12 cellular contexts compared by ENCODE assay signal in the genomic region with DNA sequence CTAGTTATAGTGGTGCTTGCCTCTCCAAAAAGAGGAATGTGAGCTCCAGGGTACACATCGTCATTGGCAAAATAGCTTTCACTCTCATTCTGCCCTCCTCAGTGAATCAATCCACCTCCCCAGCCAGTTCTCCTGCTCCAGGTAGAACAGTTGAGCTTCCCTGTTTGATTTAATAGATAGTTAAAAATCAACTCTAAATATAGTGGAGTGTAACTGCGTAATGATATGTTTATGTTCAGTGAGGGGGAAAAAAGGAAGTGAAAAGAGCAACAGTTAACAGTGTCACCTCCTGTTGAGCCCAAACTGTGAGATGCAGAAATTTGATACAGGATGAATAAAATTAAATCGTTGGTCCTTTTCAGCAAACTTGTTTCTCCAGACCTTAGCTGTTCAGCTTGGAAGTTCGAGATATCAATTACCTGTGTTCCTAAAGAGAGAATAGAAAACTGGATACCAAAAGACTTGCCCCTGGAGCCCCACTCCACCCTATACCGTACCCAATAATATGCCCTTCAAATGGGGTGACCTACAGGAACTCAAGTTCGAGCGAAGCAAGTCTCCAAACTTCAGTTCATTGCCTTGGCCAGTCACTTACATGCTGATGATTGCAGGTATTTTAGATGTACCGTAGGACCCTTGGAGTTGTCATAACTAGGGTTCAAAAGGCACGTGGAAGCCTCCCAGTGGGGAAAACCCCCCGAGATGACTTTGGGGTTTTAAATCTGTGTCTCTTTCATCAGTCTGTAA.
A peak's percentile ranks its signal among the peaks of the same experiment; 100 is the strongest.
DNase-seq lines count a peak whose midpoint lies in the region; ATAC-seq, FAIRE-seq and TF ChIP-seq lines count a peak whose summit lies in the region.
"Had no signal": no experiment of that assay in that cellular context is flagged by ENCODE, and none has a peak within 500 bp of the region (broad histone marks: within the 10 kb centered on the region; RNA-seq: fewer than 3 reads in every experiment).

No MANE protein-coding gene starts in this region.

- peak; percentile 74 for FAIRE-seq in GM18507 (lab: Jason Lieb, UNC)
- FAIRE-seq: K562 had no signal

- no peak for TF ChIP-seq POLR2A in esophagus muscularis mucosa (IDR thresholded peaks at IDR 0.05; ENCODE audit: low read depth)

- TF ChIP-seq EP300 in esophagus muscularis mucosa (IDR thresholded peaks at IDR 0.05): no peak

- H3K4me3 ChIP-seq in esophagus muscularis mucosa: no peak overlapping the region
- no peak overlapping the region for H3K4me3 ChIP-seq in mucosa of descending colon
- no peak overlapping the region for H3K4me3 ChIP-seq in ascending aorta
- H3K4me3 ChIP-seq: K562 had no signal

- DNase-seq in GM18507 (ENCODE audit: extremely low spot score, insufficient read length, low read depth) (no peak), NCI-H1417 treated with DMSO at 0.1 percent for 48 hours (lab: John Stamatoyannopoulos, UW) (peak; percentile 80), esophagus muscularis mucosa (ENCODE audit: extremely low spot score) (peak; percentile 66), mucosa of descending colon (no peak), cerebellar nuclear complex (lab: John Stamatoyannopoulos, UW) (no peak), ascending aorta (ENCODE audit: low spot score in 2 of 2) (no peak)
- no peak for DNase-seq in stimulated activated CD4-positive, alpha-beta T cell treated with anti-CD3 and anti-CD28 coated beads, Interleukin-15, amount 100 ng/mL, for 24 hours
- DNase-seq: Caco-2; stimulated activated CD4-positive, alpha-beta T cell treated with anti-CD3 and anti-CD28 coated beads, Interleukin-2, amount 100 ng/mL, for 48 hours; T-cell had no signal

- intact Hi-C loops in esophagus muscularis mucosa (cut with DNase I): no loop called here
- intact Hi-C loops in mucosa of descending colon (cut with DNase I, micrococcal nuclease): no loop called here
- intact Hi-C loops in ascending aorta (cut with DNase I): no loop called here

- WGBS in esophagus muscularis mucosa: 83% methylated on average over 10 of the region's 10 CpGs

- no peaks in the 10 kb centered on the region for H3K27me3 ChIP-seq in esophagus muscularis mucosa
- H3K27me3 ChIP-seq in ascending aorta: no peaks in the 10 kb centered on the region

- H3K36me3 ChIP-seq in esophagus muscularis mucosa: no peaks in the 10 kb centered on the region
- H3K36me3 ChIP-seq in mucosa of descending colon (ENCODE audit: low read depth): no peaks in the 10 kb centered on the region
- H3K36me3 ChIP-seq in ascending aorta: no peaks in the 10 kb centered on the region

- peak; percentile 73 for ATAC-seq in GM21786 (IDR thresholded peaks at IDR 0.05; ENCODE audit: unreplicated experiment)
- no peak for ATAC-seq in mucosa of descending colon
- ATAC-seq: K562, T-cell had no signal

- no peaks in the 10 kb centered on the region for H3K9me3 ChIP-seq in esophagus muscularis mucosa
- no peaks in the 10 kb centered on the region for H3K9me3 ChIP-seq in mucosa of descending colon
- H3K9me3 ChIP-seq in ascending aorta: no peaks in the 10 kb centered on the region
- H3K9me3 ChIP-seq: Caco-2 had no signal

- no peaks in the 10 kb centered on the region for H3K4me1 ChIP-seq in esophagus muscularis mucosa
- no peaks in the 10 kb centered on the region for H3K4me1 ChIP-seq in mucosa of descending colon (ENCODE audit: low read depth)
- no peaks in the 10 kb centered on the region for H3K4me1 ChIP-seq in ascending aorta
- H3K4me1 ChIP-seq: Caco-2 had no signal

- TF ChIP-seq CTCF in esophagus muscularis mucosa (IDR thresholded peaks at IDR 0.05): no peak
- no peak for TF ChIP-seq CTCF in mucosa of descending colon (IDR thresholded peaks at IDR 0.05)
- TF ChIP-seq CTCF in ascending aorta (IDR thresholded peaks at IDR 0.05): no peak

- H3K27ac ChIP-seq in esophagus muscularis mucosa (replicated peaks in 1 of 4): no peak overlapping the region
- H3K27ac ChIP-seq in ascending aorta: no peak overlapping the region

Comparison
In these comparisons a context has a peak if more than half of its experiments do, and no peak if none do; other contexts are left out.
1. DNase-seq: peak in NCI-H1417 treated with DMSO at 0.1 percent for 48 hours (single experiment) and esophagus muscularis mucosa (single experiment); none in GM18507 (single experiment), mucosa of descending colon (0 of 3), stimulated activated CD4-positive, alpha-beta T cell treated with anti-CD3 and anti-CD28 coated beads, Interleukin-15, amount 100 ng/mL, for 24 hours (single experiment), cerebellar nuclear complex (0 of 2) and ascending aorta (0 of 2).